ENCODE assay signal across 22 cellular contexts in genomic region chr15:65926899-65927298, GRCh38. TPM values are rescaled to one million over a fixed set of nuclear protein-coding genes. Genes with fewer than 3 reads are reported as not detected.
DNase-seq lines count a peak whose midpoint lies in the region; ATAC-seq, FAIRE-seq and TF ChIP-seq lines count a peak whose summit lies in the region.
"Had no signal": no experiment of that assay in that cellular context is flagged by ENCODE, and none has a peak within 500 bp of the region (broad histone marks: within the 10 kb centered on the region; RNA-seq: fewer than 3 reads in every experiment).

No MANE protein-coding gene starts in this region.

- no peak for TF ChIP-seq CTCF in K562 (IDR thresholded peaks at IDR 0.05 in 2 of 3, conservative IDR thresholded peaks at IDR 0.05 in 1 of 3; ENCODE audit: insufficient read depth in 2 of 3, low read depth in 1 of 3, low read length in 3 of 3)

- ATAC-seq in GM19023 (IDR thresholded peaks at IDR 0.05; ENCODE audit: unreplicated experiment) (peak; percentile 58), GM21447 (IDR thresholded peaks at IDR 0.05; ENCODE audit: unreplicated experiment) (peak; percentile 65), HG03108 (IDR thresholded peaks at IDR 0.05; ENCODE audit: unreplicated experiment) (peak; percentile 52), K562 (no peak), HG02852 (IDR thresholded peaks at IDR 0.05; ENCODE audit: unreplicated experiment) (no peak)
- ATAC-seq: left colon; stimulated activated memory B cell treated with anti-CD40 and anti-IgM and Interleukin-4, amounts not matched to agents 10 μg/mL and 1 μg/mL and 100 μg/mL, for 72 hours had no signal

- H3K4me1 ChIP-seq in K562 (replicated peaks in 1 of 2; ENCODE audit: control insufficient read depth in 2 of 2, insufficient read depth in 2 of 2, low read length in 2 of 2): peaks cover 0 to 11% of the 10 kb centered on the region in 2 experiments; a peak in 3 of 5 replicates
- H3K4me1 ChIP-seq: BLaER1, tibial nerve had no signal

- 82% methylated on average over 1 of the region's 1 CpG for WGBS in K562 (ENCODE audit: insufficient coverage, low coverage, missing lambda C conversion rate)

- H3K9me3 ChIP-seq in K562 (replicated peaks; ENCODE audit: control insufficient read depth, insufficient read depth, low read depth, low read length): no peaks in the 10 kb centered on the region
- H3K9me3 ChIP-seq: BLaER1, spleen, tibial nerve had no signal

- no peak overlapping the region for H2AFZ ChIP-seq in K562 (ENCODE audit: low read depth, low read length)

- no peak for TF ChIP-seq POLR2A in K562 (conservative IDR thresholded peaks at IDR 0.05)

- FAIRE-seq in K562 (lab: Jason Lieb, UNC): no peak
- FAIRE-seq: frontal cortex had no signal

- H3K4me3 ChIP-seq in K562: no peak overlapping the region
- H3K4me3 ChIP-seq: BLaER1, spleen, tibial nerve had no signal

- H4K20me1 ChIP-seq in K562 (replicated peaks; ENCODE audit: control insufficient read depth, insufficient read depth, low read length): peaks cover 4% of the 10 kb centered on the region; the same call in 1 of the 2 replicates

- no peak overlapping the region for H3K27ac ChIP-seq in K562 (ENCODE audit: extremely low read depth, low read depth, low read length)
- H3K27ac ChIP-seq: BLaER1, brain microvascular endothelial cell, epithelial cell of prostate, spleen, tibial nerve, VCaP had no signal

- H3K79me2 ChIP-seq in K562 (ENCODE audit: control insufficient read depth, insufficient read depth, low read length): no peaks in the 10 kb centered on the region

- no peaks in the 10 kb centered on the region for H3K36me3 ChIP-seq in K562 (ENCODE audit: control insufficient read depth, insufficient read depth, low read length)
- H3K36me3 ChIP-seq: BLaER1, brain microvascular endothelial cell, spleen had no signal

- TF ChIP-seq RAD21 in K562 (CRISPR knock-in tag; conservative IDR thresholded peaks at IDR 0.05 in 1 of 2, IDR thresholded peaks at IDR 0.05 in 1 of 2): no peak

- H3K27me3 ChIP-seq in K562 (ENCODE audit: control insufficient read depth in 2 of 2, insufficient read depth in 2 of 2, low read length in 2 of 2): no peaks in the 10 kb centered on the region; a peak in 1 of 5 replicates
- H3K27me3 ChIP-seq: BLaER1, brain microvascular endothelial cell, spleen, tibial nerve had no signal

- H3K9me1 ChIP-seq in K562 (ENCODE audit: control insufficient read depth, insufficient read depth, low read length): no peaks in the 10 kb centered on the region

- CTCF ChIA-PET in K562 (lab: Yijun Ruan, JAX; ENCODE audit: low intra/inter-chr PET ratio): no interaction called here

- intact Hi-C loops in K562 (cut with micrococcal nuclease): no loop called here

- BruUV-seq in K562 (replicated peaks; lab: Mats Ljungman, UMichigan): no TSS peak

- in situ Hi-C loops in K562 (cut with MboI): no loop called here

- H3K4me2 ChIP-seq in K562 (ENCODE audit: insufficient read depth, low read length): no peak overlapping the region
- H3K4me2 ChIP-seq: BLaER1 had no signal

- no peak for TF ChIP-seq EP300 in K562 (IDR thresholded peaks at IDR 0.05; ENCODE audit: low read length)

- no peak for DNase-seq in K562 (ENCODE audit: extremely low read depth in 1 of 4, low spot score in 3 of 4)
- no peak for DNase-seq in NCI-H2196 (lab: John Stamatoyannopoulos, UW; ENCODE audit: unreplicated experiment)
- no peak for DNase-seq in Ammon's horn (ENCODE audit: low spot score)
- DNase-seq: activated CD4-positive, alpha-beta T cell treated with anti-CD3 and anti-CD28 coated beads, Interleukin-2, amount 50 U/mL, for 4 hours; activated naive CD8-positive, alpha-beta T cell treated with anti-CD3 and anti-CD28 coated beads, Interleukin-2, amount 10 ng/mL, durations not matched to agents 7 days and 5 days; brain microvascular endothelial cell; DMS153; left colon; midbrain; MM.1S; NCI-H2029; spleen had no signal

- POLR2A ChIA-PET in K562 (lab: Yijun Ruan, JAX): no interaction called here

- no peak overlapping the region for H3K9ac ChIP-seq in K562 (ENCODE audit: insufficient read depth in 1 of 2, low read depth in 2 of 2, low read length in 2 of 2)
- H3K9ac ChIP-seq: BLaER1 had no signal

TF ChIP-seq in K562, 482 proteins besides CTCF, POLR2A, EP300 and RAD21:
- TF ChIP-seq ZNF316 (IDR thresholded peaks at IDR 0.05) (peak; percentile 35; the same call in 1 of the 2 replicates), ZNF146 (CRISPR knock-in tag; IDR thresholded peaks at IDR 0.05; ENCODE audit: unreplicated experiment) (no peak), PHTF2 (CRISPR knock-in tag; IDR thresholded peaks at IDR 0.05) (no peak), C11orf30 (IDR thresholded peaks at IDR 0.05; ENCODE audit: low read depth) (peak; percentile 19; the same call in 1 of the 2 replicates)
TF ChIP-seq in K562: peak in this region for 2.

RNA-seq across cellular contexts. Expression of gene RAB11A, which starts 57.6 kb away (rescaled TPM):
- total RNA-seq in K562 (2011; cell fraction: chromatin; rRNA removed; ENCODE audit: low replicate concordance): 56.2 and 68.3 TPM in 2 replicates
- 12.9 and 14.2 TPM in 2 replicates for total RNA-seq in K562 (2011; cell fraction: nucleolus; rRNA removed)
- 27.7 and 42.6 TPM in 2 replicates for total RNA-seq in K562 (2011; cell fraction: nucleoplasm; rRNA removed)
- total RNA-seq in K562 (2014; rRNA removed) (122 and 129 TPM in 2 replicates), K562 (2014; rRNA removed; fragmentation: Illumina TruSeq; extraction: Trizol) (265 and 291 TPM in 2 replicates), K562 (2015; rRNA removed; fragmentation: Illumina TruSeq; extraction: Trizol) (188 and 194 TPM in 2 replicates), K562 (2021) (224 and 232 TPM in 2 replicates)
- polyA plus RNA-seq in K562 (2011; rRNA removed) (336 and 369 TPM in 2 replicates), K562 (2014; fragmentation: Illumina TruSeq; extraction: Trizol) (317 and 338 TPM in 2 replicates), K562 (2014; fragmentation: Nextera tagmentation; extraction: Ambion mirVana) (100 to 1,000 TPM; 236 to 271 TPM), K562 (2014; rRNA removed) (245 and 321 TPM in 2 replicates)
- polyA plus RNA-seq in K562 (2011; cell fraction: cytosol; rRNA removed): 144 and 235 TPM in 2 replicates
- polyA plus RNA-seq in K562 (2011; cell fraction: nucleus; rRNA removed): 66.7 and 120 TPM in 2 replicates
- 291 and 297 TPM in 2 replicates for polyA plus RNA-seq in K562 (2012)
- 431 and 466 TPM in 2 replicates for polyA minus RNA-seq in K562 (2011; rRNA and poly(A)+ RNA removed)
- 78.3 and 103 TPM in 2 replicates for polyA minus RNA-seq in K562 (2011; cell fraction: cytosol; rRNA and poly(A)+ RNA removed)
- 12.8 and 19.5 TPM in 2 replicates for polyA minus RNA-seq in K562 (2011; cell fraction: nucleus; rRNA and poly(A)+ RNA removed)

Comparison
In these comparisons a context has a peak if more than half of its experiments do, and no peak if none do; other contexts are left out.
1. ATAC-seq: peak in GM19023 (single experiment), GM21447 (single experiment) and HG03108 (single experiment); none in K562 (single experiment) and HG02852 (single experiment).